In genomic region chr2:217839750-217840107, GRCh38 we compare ENCODE assay signal across 26 cellular contexts.
DNase-seq lines count a peak whose midpoint lies in the region; ATAC-seq and TF ChIP-seq lines count a peak whose summit lies in the region.
"Had no signal": no experiment of that assay in that cellular context is flagged by ENCODE, and none has a peak within 500 bp of the region (broad histone marks: within the 10 kb centered on the region; RNA-seq: fewer than 3 reads in every experiment).

No MANE protein-coding gene starts in this region.

- H2BK120ac ChIP-seq in neuronal stem cell (ENCODE audit: low read depth, low read length), result no peak overlapping the region

- no peak overlapping the region for H3K27ac ChIP-seq in neuronal stem cell (replicated peaks; ENCODE audit: low read length)
- peak overlapping the region; percentile 51 to 85 for H3K27ac ChIP-seq in thoracic aorta
- H3K27ac ChIP-seq: BLaER1 treated with 17β-estradiol and CSF1 and Interleukin-3, amounts not matched to agents 10 nM and 100 nM; SJSA1 had no signal

- no peak overlapping the region for H3K9ac ChIP-seq in neuronal stem cell (ENCODE audit: low read depth, low read length, poor library complexity)
- H3K9ac ChIP-seq: BLaER1 treated with 17β-estradiol and CSF1 and Interleukin-3, amounts not matched to agents 10 nM and 100 nM had no signal

- intact Hi-C loops in left ventricle myocardium superior (cut with micrococcal nuclease), result no loop called here

- H2BK5ac ChIP-seq in neuronal stem cell (ENCODE audit: low read length), result no peak overlapping the region

- H3K9me3 ChIP-seq in neuronal stem cell (replicated peaks in 1 of 2; ENCODE audit: control insufficient read depth in 2 of 2, insufficient read depth in 1 of 2, low read depth in 1 of 2, low read length in 2 of 2) (peaks cover 5 to 7% of the 10 kb centered on the region in 2 donors), thoracic aorta (no peaks in the 10 kb centered on the region)

- H4K8ac ChIP-seq in neuronal stem cell (ENCODE audit: low read depth, low read length), result no peak overlapping the region

- ATAC-seq in left ventricle myocardium superior, result no peak
- ATAC-seq in thoracic aorta (ENCODE audit: insufficient number of reproducible peaks, low FRiP score, low read depth), result no peak
- no peak for ATAC-seq in GM21367 (IDR thresholded peaks at IDR 0.05; ENCODE audit: unreplicated experiment)
- ATAC-seq: activated naive CD8-positive, alpha-beta T cell treated with anti-CD3 and anti-CD28 coated beads, Interleukin-2, amount 50 U/mL, for 24 hours; activated T-cell treated with anti-CD3 and anti-CD28 coated beads, Interleukin-2, amount 50 U/mL, for 4 hours; naive thymus-derived CD8-positive, alpha-beta T cell had no signal

- H3K4me2 ChIP-seq in neuronal stem cell (ENCODE audit: insufficient read depth, low read length, poor library complexity, severe bottlenecking), result no peak overlapping the region
- H3K4me2 ChIP-seq: BLaER1 treated with 17β-estradiol and CSF1 and Interleukin-3, amounts not matched to agents 10 nM and 100 nM; smooth muscle cell had no signal

- H3K4me3 Mint-ChIP-seq in chondrocyte (ENCODE audit: unreplicated experiment), result no peak overlapping the region
- H3K4me3 Mint-ChIP-seq: activated B cell treated with CpG ODN at 0.5 μM for 24 hours; activated naive CD8-positive, alpha-beta T cell treated with anti-CD3 and anti-CD28 coated beads, Interleukin-2, amount 50 U/mL, for 24 hours; activated T-cell treated with anti-CD3 and anti-CD28 coated beads, Interleukin-2, amount 50 U/mL, for 4 hours; naive thymus-derived CD8-positive, alpha-beta T cell had no signal

- H4K91ac ChIP-seq in neuronal stem cell (ENCODE audit: low read depth, low read length, poor library complexity), result no peak overlapping the region

- no peaks in the 10 kb centered on the region for H3K9me3 Mint-ChIP-seq in chondrocyte (ENCODE audit: low read depth)
- H3K9me3 Mint-ChIP-seq: activated B cell treated with CpG ODN at 0.5 μM for 24 hours; activated naive CD8-positive, alpha-beta T cell treated with anti-CD3 and anti-CD28 coated beads, Interleukin-2, amount 50 U/mL, for 24 hours; activated T-cell treated with anti-CD3 and anti-CD28 coated beads, Interleukin-2, amount 50 U/mL, for 4 hours; naive thymus-derived CD8-positive, alpha-beta T cell had no signal

- DNase-seq in chondrocyte (ENCODE audit: low spot score) (no peak), left ventricle myocardium superior (peak; percentile 35), neuronal stem cell (ENCODE audit: low spot score) (no peak), thoracic aorta (ENCODE audit: low spot score) (no peak), occipital lobe (lab: John Stamatoyannopoulos, UW) (no peak), midbrain (lab: John Stamatoyannopoulos, UW) (no peak), RKO (ENCODE audit: low spot score) (no peak)
- DNase-seq: activated B cell treated with CpG ODN at 0.5 μM for 24 hours; activated CD4-positive, alpha-beta T cell treated with anti-CD3 and anti-CD28 coated beads, Interleukin-2, amount 50 U/mL, for 1 hour; activated naive CD8-positive, alpha-beta T cell treated with anti-CD3 and anti-CD28 coated beads, Interleukin-2, amount 50 U/mL, for 24 hours; activated T-cell treated with anti-CD3 and anti-CD28 coated beads, Interleukin-2, amount 50 U/mL, for 4 hours; cerebellar nuclear complex; DND-41; HCEC 1CT; KG1; MM.1S; naive thymus-derived CD8-positive, alpha-beta T cell; NCI-H1417; NCI-H2081 treated with DMSO at 0.1 percent for 48 hours; NCI-H226; NCI-H748 treated with DMSO at 0.1 percent for 48 hours; stimulated activated CD4-positive, alpha-beta T cell treated with anti-CD3 and anti-CD28 coated beads, Interleukin-2, amount 100 ng/mL, for 24 hours had no signal

- peaks cover 21 to 26% of the 10 kb centered on the region in 2 donors for H3K4me1 ChIP-seq in neuronal stem cell (ENCODE audit: control insufficient read depth in 2 of 2, insufficient read depth in 1 of 2, low read depth in 1 of 2, low read length in 2 of 2)
- H3K4me1 ChIP-seq in thoracic aorta (ENCODE audit: control insufficient read depth in 1 of 2, low read depth in 2 of 2), result peaks cover 59 to 100% of the 10 kb centered on the region in 2 donors

- H3K4me3 ChIP-seq in neuronal stem cell (ENCODE audit: low read length in 2 of 2) (no peak overlapping the region), thoracic aorta (no peak overlapping the region)
- H3K4me3 ChIP-seq: BLaER1 treated with 17β-estradiol and CSF1 and Interleukin-3, amounts not matched to agents 10 nM and 100 nM; SJSA1; smooth muscle cell had no signal

- WGBS in neuronal stem cell (ENCODE audit: extremely low coverage in 2 of 2, insufficient read length in 2 of 2, insufficient replicate concordance in 1 of 2), 2 donors, result no CpG with 5 or more reads among the region's 7 CpGs

- H3K36me3 ChIP-seq in neuronal stem cell (replicated peaks in 1 of 2; ENCODE audit: control insufficient read depth in 2 of 2, insufficient read depth in 2 of 2, low read length in 2 of 2) (no peaks in the 10 kb centered on the region), thoracic aorta (peaks cover 75% of the 10 kb centered on the region)

- H3K23ac ChIP-seq in neuronal stem cell (ENCODE audit: low read depth, low read length, poor library complexity), result no peak overlapping the region

- H3K27me3 Mint-ChIP-seq in chondrocyte (ENCODE audit: low read depth), result no peaks in the 10 kb centered on the region

- peaks cover 38% of the 10 kb centered on the region for H3K4me1 Mint-ChIP-seq in chondrocyte (ENCODE audit: low read depth)
- H3K4me1 Mint-ChIP-seq: activated B cell treated with CpG ODN at 0.5 μM for 24 hours; activated naive CD8-positive, alpha-beta T cell treated with anti-CD3 and anti-CD28 coated beads, Interleukin-2, amount 50 U/mL, for 24 hours; naive thymus-derived CD8-positive, alpha-beta T cell had no signal

- H2AFZ ChIP-seq in neuronal stem cell (ENCODE audit: low read length), result no peak overlapping the region

- H3K36me3 Mint-ChIP-seq in chondrocyte (ENCODE audit: low read depth), result peaks cover 24% of the 10 kb centered on the region
- H3K36me3 Mint-ChIP-seq: naive thymus-derived CD8-positive, alpha-beta T cell had no signal

- no peak overlapping the region for H3K14ac ChIP-seq in neuronal stem cell (ENCODE audit: low read length)

- peak overlapping the region; percentile 75 for H2BK15ac ChIP-seq in neuronal stem cell (ENCODE audit: low read length)

- H3K27ac Mint-ChIP-seq in chondrocyte (ENCODE audit: unreplicated experiment), result peak overlapping the region; percentile 42
- H3K27ac Mint-ChIP-seq: activated B cell treated with CpG ODN at 0.5 μM for 24 hours; activated naive CD8-positive, alpha-beta T cell treated with anti-CD3 and anti-CD28 coated beads, Interleukin-2, amount 50 U/mL, for 24 hours; naive thymus-derived CD8-positive, alpha-beta T cell had no signal

- H3K4ac ChIP-seq in neuronal stem cell (ENCODE audit: low read length), result no peak overlapping the region

- H3K27me3 ChIP-seq in neuronal stem cell (ENCODE audit: control insufficient read depth in 3 of 3, insufficient read depth in 3 of 3, low read depth in 1 of 3, low read length in 3 of 3) (no peaks in the 10 kb centered on the region), thoracic aorta (replicated peaks; ENCODE audit: insufficient read depth) (no peaks in the 10 kb centered on the region)
- H3K27me3 ChIP-seq: SJSA1 had no signal

- TF ChIP-seq CTCF in chondrocyte (IDR thresholded peaks at IDR 0.05), result no peak
- no peak for TF ChIP-seq CTCF in thoracic aorta (IDR thresholded peaks at IDR 0.05)

- peak overlapping the region; percentile 81 for H3K18ac ChIP-seq in neuronal stem cell (ENCODE audit: low read length)

- no peaks in the 10 kb centered on the region for H3K79me1 ChIP-seq in neuronal stem cell (ENCODE audit: low read depth, low read length)

- H2BK12ac ChIP-seq in neuronal stem cell (ENCODE audit: low read length), result no peak overlapping the region

- H2AK5ac ChIP-seq in neuronal stem cell (ENCODE audit: low read depth, low read length), result peak overlapping the region; percentile 43
